9 cellular contexts compared by ENCODE assay signal in the genomic region with DNA sequence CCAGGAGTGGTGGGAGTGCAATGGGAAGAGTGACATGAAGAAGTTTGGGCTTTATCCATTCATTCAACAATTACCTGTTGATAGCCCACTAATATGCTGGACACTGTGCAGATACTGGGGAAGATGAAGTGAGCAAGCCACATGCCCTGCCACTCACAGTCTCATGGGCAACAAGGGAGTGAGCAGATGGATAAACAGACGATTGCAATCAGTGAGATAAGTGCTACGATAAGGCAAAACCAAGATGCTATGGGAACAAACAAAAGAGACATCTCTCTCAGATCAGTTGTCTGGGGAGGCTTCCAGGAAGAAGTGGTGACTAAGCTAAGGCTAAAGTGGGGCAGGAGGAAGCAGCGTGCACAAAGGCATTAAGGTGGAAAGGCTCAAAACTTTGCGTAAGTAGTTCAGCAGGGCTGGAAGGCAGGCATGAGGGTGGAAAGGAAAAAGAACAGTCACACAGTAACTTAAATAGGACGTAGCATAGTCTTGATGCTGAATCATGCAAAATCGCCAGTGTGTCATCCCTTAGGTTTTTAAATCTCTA. TPM values are rescaled to one million over a fixed set of nuclear protein-coding genes. Genes with fewer than 3 reads are reported as not detected.
DNase-seq lines count a peak whose midpoint lies in the region; ATAC-seq and TF ChIP-seq lines count a peak whose summit lies in the region.
"Had no signal": no experiment of that assay in that cellular context is flagged by ENCODE, and none has a peak within 500 bp of the region (broad histone marks: within the 10 kb centered on the region; RNA-seq: fewer than 3 reads in every experiment).

No MANE protein-coding gene starts in this region.

- peak overlapping the region; percentile 32 for H3K4me3 Mint-ChIP-seq in CD4-positive, alpha-beta T cell
- H3K4me3 Mint-ChIP-seq in activated naive CD4-positive, alpha-beta T cell treated with anti-CD3 and anti-CD28 coated beads for 36 hours = peak overlapping the region; percentile 41
- peak overlapping the region; percentile 56 for H3K4me3 Mint-ChIP-seq in memory B cell

- no peaks in the 10 kb centered on the region for H3K27me3 ChIP-seq in CD4-positive, alpha-beta T cell (ENCODE audit: control insufficient read depth, insufficient read depth, low read length)
- H3K27me3 ChIP-seq in colonic mucosa = no peaks in the 10 kb centered on the region
- H3K27me3 ChIP-seq in neuronal stem cell (ENCODE audit: control insufficient read depth in 3 of 3, insufficient read depth in 3 of 3, low read depth in 1 of 3, low read length in 3 of 3) = peaks cover 0 to 5% (median 0%) of the 10 kb centered on the region in 3 experiments

- no peaks in the 10 kb centered on the region for H3K9me3 ChIP-seq in CD4-positive, alpha-beta T cell (ENCODE audit: control insufficient read depth, low read length)
- H3K9me3 ChIP-seq in colonic mucosa (no peaks in the 10 kb centered on the region), neuronal stem cell (replicated peaks in 1 of 2; ENCODE audit: control insufficient read depth in 2 of 2, insufficient read depth in 1 of 2, low read depth in 1 of 2, low read length in 2 of 2) (no peaks in the 10 kb centered on the region)

- CTCF ChIA-PET in CD4-positive, alpha-beta T cell (lab: Charles Lee) = interaction anchor here (3.2 kb wide), 1 partner anchor 29 kb away, joined by 16 read pairs; no protein-coding TSS in a partner anchor
- CTCF ChIA-PET in activated naive CD4-positive, alpha-beta T cell treated with anti-CD3 and anti-CD28 coated beads for 36 hours (lab: Charles Lee) = interaction anchor here (0.9 to 5.0 kb wide), 4 partner anchors 9 to 30 kb away, joined by 3 to 36 read pairs (median 4); no protein-coding TSS in a partner anchor

- intact Hi-C loops in CD4-positive, alpha-beta T cell (cut with DNase I, micrococcal nuclease) = loop anchor here (2.0 to 10.0 kb wide), 4 partner anchors 16 to 126 kb away; partner anchors contain the start of gene GAB3 (in 1 of the 2)
- intact Hi-C loops in activated naive CD4-positive, alpha-beta T cell treated with anti-CD3 and anti-CD28 coated beads for 36 hours (cut with micrococcal nuclease) = loop anchor here (1.0 to 2.0 kb wide), 5 partner anchors 14 to 122 kb away; partner anchors contain the start of gene MPP1
- intact Hi-C loops in colonic mucosa (cut with DNase I) = no loop called here

- no peak overlapping the region for H2BK12ac ChIP-seq in neuronal stem cell (ENCODE audit: low read length)

- ATAC-seq in CD4-positive, alpha-beta T cell (ENCODE audit: poor library complexity) = peak; percentile 81
- peak; percentile 19 for ATAC-seq in memory B cell (ENCODE audit: low read depth)
- no peak for ATAC-seq in HG03039 (IDR thresholded peaks at IDR 0.05; ENCODE audit: unreplicated experiment)

- no peak overlapping the region for H2AFZ ChIP-seq in neuronal stem cell (ENCODE audit: low read length)

- WGBS in neuronal stem cell (ENCODE audit: extremely low coverage in 2 of 2, insufficient read length in 2 of 2, insufficient replicate concordance in 1 of 2), 2 donors = no CpG with 5 or more reads among the region's 6 CpGs

- H2BK5ac ChIP-seq in neuronal stem cell (ENCODE audit: low read length) = no peak overlapping the region

- H4K8ac ChIP-seq in neuronal stem cell (ENCODE audit: low read depth, low read length) = no peak overlapping the region

- no peak overlapping the region for H3K4me2 ChIP-seq in neuronal stem cell (ENCODE audit: insufficient read depth, low read length, poor library complexity, severe bottlenecking)

- H2BK15ac ChIP-seq in neuronal stem cell (ENCODE audit: low read length) = no peak overlapping the region

- peaks cover 51% of the 10 kb centered on the region for H3K4me1 Mint-ChIP-seq in CD4-positive, alpha-beta T cell (ENCODE audit: low read depth)
- H3K4me1 Mint-ChIP-seq in activated naive CD4-positive, alpha-beta T cell treated with anti-CD3 and anti-CD28 coated beads for 36 hours (ENCODE audit: low read depth) = peaks cover 24% of the 10 kb centered on the region
- H3K4me1 Mint-ChIP-seq in memory B cell = peaks cover 26% of the 10 kb centered on the region

- no peak overlapping the region for H2AK5ac ChIP-seq in neuronal stem cell (ENCODE audit: low read depth, low read length)

- H3K4me3 ChIP-seq in colonic mucosa = no peak overlapping the region
- H3K4me3 ChIP-seq in neuronal stem cell (ENCODE audit: low read length in 2 of 2) = no peak overlapping the region

- DNase-seq in CD4-positive, alpha-beta T cell = peak in 6 of 10 experiments; percentile 16 to 40 (median 28)
- peak; percentile 67 for DNase-seq in NOMO-1 treated with DMSO at 0.1 percent for 48 hours (lab: John Stamatoyannopoulos, UW; ENCODE audit: unreplicated experiment)
- peak; percentile 56 for DNase-seq in activated naive CD4-positive, alpha-beta T cell treated with anti-CD3 and anti-CD28 coated beads for 36 hours
- no peak for DNase-seq in memory B cell (ENCODE audit: low spot score in 2 of 2)
- DNase-seq in DMS53 (lab: John Stamatoyannopoulos, UW) = no peak
- DNase-seq in colonic mucosa = no peak
- no peak for DNase-seq in neuronal stem cell (ENCODE audit: low spot score)

- H3K4me1 ChIP-seq in colonic mucosa (no peaks in the 10 kb centered on the region), neuronal stem cell (ENCODE audit: control insufficient read depth in 2 of 2, insufficient read depth in 1 of 2, low read depth in 1 of 2, low read length in 2 of 2) (no peaks in the 10 kb centered on the region)

- no peak for TF ChIP-seq CTCF in CD4-positive, alpha-beta T cell (IDR thresholded peaks at IDR 0.05)
- no peak for TF ChIP-seq CTCF in colonic mucosa (IDR thresholded peaks at IDR 0.05)

- POLR2A ChIA-PET in CD4-positive, alpha-beta T cell (lab: Charles Lee) = interaction anchor here (0.7 to 4.3 kb wide), 4 partner anchors 13 to 31 kb away, joined by 3 to 30 read pairs (median 5); partner anchors contain the start of gene GAB3

- no peak overlapping the region for H3K4ac ChIP-seq in neuronal stem cell (ENCODE audit: low read length)

- no peaks in the 10 kb centered on the region for H3K27me3 Mint-ChIP-seq in CD4-positive, alpha-beta T cell
- no peaks in the 10 kb centered on the region for H3K27me3 Mint-ChIP-seq in activated naive CD4-positive, alpha-beta T cell treated with anti-CD3 and anti-CD28 coated beads for 36 hours (ENCODE audit: low read depth)
- no peaks in the 10 kb centered on the region for H3K27me3 Mint-ChIP-seq in memory B cell

- H3K36me3 ChIP-seq in colonic mucosa = no peaks in the 10 kb centered on the region
- no peaks in the 10 kb centered on the region for H3K36me3 ChIP-seq in neuronal stem cell (replicated peaks in 1 of 2; ENCODE audit: control insufficient read depth in 2 of 2, insufficient read depth in 2 of 2, low read length in 2 of 2)

- no peak overlapping the region for H2BK120ac ChIP-seq in neuronal stem cell (ENCODE audit: low read depth, low read length)

- H3K9ac ChIP-seq in colonic mucosa (ENCODE audit: low read depth in 2 of 2, low read length in 2 of 2) (no peak overlapping the region), neuronal stem cell (ENCODE audit: low read depth, low read length, poor library complexity) (no peak overlapping the region)

- no peak overlapping the region for H3K18ac ChIP-seq in neuronal stem cell (ENCODE audit: low read length)

- peak overlapping the region; percentile 69 for H3K27ac Mint-ChIP-seq in CD4-positive, alpha-beta T cell
- H3K27ac Mint-ChIP-seq in activated naive CD4-positive, alpha-beta T cell treated with anti-CD3 and anti-CD28 coated beads for 36 hours = peak overlapping the region; percentile 70
- peak overlapping the region; percentile 75 for H3K27ac Mint-ChIP-seq in memory B cell

- peak overlapping the region; percentile 10 for H3K27ac ChIP-seq in CD4-positive, alpha-beta T cell (ENCODE audit: low read depth, low read length)
- H3K27ac ChIP-seq in colonic mucosa (no peak overlapping the region), neuronal stem cell (replicated peaks; ENCODE audit: low read length) (no peak overlapping the region)
- H3K27ac ChIP-seq: VCaP had no signal

- no peaks in the 10 kb centered on the region for H3K9me3 Mint-ChIP-seq in CD4-positive, alpha-beta T cell
- no peaks in the 10 kb centered on the region for H3K9me3 Mint-ChIP-seq in activated naive CD4-positive, alpha-beta T cell treated with anti-CD3 and anti-CD28 coated beads for 36 hours
- H3K9me3 Mint-ChIP-seq in memory B cell = no peaks in the 10 kb centered on the region

- H3K14ac ChIP-seq in neuronal stem cell (ENCODE audit: low read length) = no peak overlapping the region

- no peaks in the 10 kb centered on the region for H3K36me3 Mint-ChIP-seq in CD4-positive, alpha-beta T cell (ENCODE audit: low read depth)
- no peaks in the 10 kb centered on the region for H3K36me3 Mint-ChIP-seq in activated naive CD4-positive, alpha-beta T cell treated with anti-CD3 and anti-CD28 coated beads for 36 hours (ENCODE audit: low read depth)
- H3K36me3 Mint-ChIP-seq in memory B cell = no peaks in the 10 kb centered on the region

- H4K91ac ChIP-seq in neuronal stem cell (ENCODE audit: low read depth, low read length, poor library complexity) = no peak overlapping the region

- no peak overlapping the region for H3K23ac ChIP-seq in neuronal stem cell (ENCODE audit: low read depth, low read length, poor library complexity)

- H3K79me1 ChIP-seq in neuronal stem cell (ENCODE audit: low read depth, low read length) = no peaks in the 10 kb centered on the region

RNA-seq across cellular contexts. Expression of gene GAB3, which starts 31.7 kb away (rescaled TPM):
- total RNA-seq in CD4-positive, alpha-beta T cell = 1 to 10 TPM; 3.4 to 3.5 TPM
- 1 to 10 TPM; 1.0 to 1.4 TPM for total RNA-seq in activated naive CD4-positive, alpha-beta T cell treated with anti-CD3 and anti-CD28 coated beads for 36 hours
- 1 to 10 TPM; 1.2 to 1.4 TPM for total RNA-seq in colonic mucosa
- polyA plus RNA-seq in neuronal stem cell (2013, experiment 1 of 2) = 0.01 TPM
- under 0.01 TPM for polyA plus RNA-seq in neuronal stem cell (2013, experiment 2 of 2)

RNA-seq across cellular contexts. Expression of gene DKC1, which starts 43.5 kb away (rescaled TPM):
- 10 to 100 TPM; 51.7 to 58.6 TPM for total RNA-seq in CD4-positive, alpha-beta T cell
- 100 to 1,000 TPM; 124 to 127 TPM for total RNA-seq in activated naive CD4-positive, alpha-beta T cell treated with anti-CD3 and anti-CD28 coated beads for 36 hours
- 10 to 100 TPM; 28.5 to 55.0 TPM for total RNA-seq in colonic mucosa
- polyA plus RNA-seq in neuronal stem cell (2013, experiment 1 of 2) = 71.0 TPM
- 71.8 TPM for polyA plus RNA-seq in neuronal stem cell (2013, experiment 2 of 2)

Comparison
In these comparisons a context has a peak if more than half of its experiments do, and no peak if none do; other contexts are left out.
1. DNase-seq: peak in CD4-positive, alpha-beta T cell (6 of 10), NOMO-1 treated with DMSO at 0.1 percent for 48 hours (single experiment) and activated naive CD4-positive, alpha-beta T cell treated with anti-CD3 and anti-CD28 coated beads for 36 hours (single experiment); none in memory B cell (0 of 2), DMS53 (single experiment), colonic mucosa (single experiment) and neuronal stem cell (single experiment).
2. Peak in every context shown above with its lines, with median percentiles within 50 percentile points of each other: H3K27ac Mint-ChIP-seq and H3K4me3 Mint-ChIP-seq.